In the genomic region with DNA sequence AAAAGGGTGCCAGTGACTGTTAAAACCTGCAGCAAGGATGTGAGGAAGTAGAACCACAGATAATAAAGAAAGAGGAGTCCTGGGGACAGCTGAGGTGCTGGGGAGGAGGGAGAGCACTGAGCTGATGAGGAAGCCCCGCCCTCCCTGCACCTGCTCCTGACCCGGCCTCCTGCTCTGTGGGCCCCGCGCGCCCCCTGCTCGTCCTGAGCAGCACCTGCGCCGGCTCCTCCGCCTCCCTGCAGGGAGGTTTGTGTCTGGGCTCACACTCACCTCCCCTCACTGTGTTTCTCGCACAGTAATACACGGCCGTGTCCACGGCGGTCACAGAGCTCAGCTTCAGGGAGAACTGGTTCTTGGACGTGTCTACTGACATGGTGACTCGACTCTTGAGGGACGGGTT, we compare ENCODE assay signal across 7 cellular contexts.
DNase-seq lines count a peak whose midpoint lies in the region; ATAC-seq and TF ChIP-seq lines count a peak whose summit lies in the region.
"Not testable (repeated sequence)": the region's sequence is repeated elsewhere in the genome, so short reads cannot be mapped to it uniquely, and the experiment has no call there.

No MANE protein-coding gene starts in this region.

- ATAC-seq in DND-41 (ENCODE audit: insufficient read depth, low read depth) = peak; percentile 27; the same call in 2 of the 3 replicates
- ATAC-seq in activated CD4-positive, alpha-beta T cell treated with anti-CD3 and anti-CD28 coated beads for 36 hours = not testable (repeated sequence)

- not testable (repeated sequence) for H3K36me3 Mint-ChIP-seq in activated CD4-positive, alpha-beta T cell treated with anti-CD3 and anti-CD28 coated beads for 36 hours (ENCODE audit: low read depth); MCF 10A (ENCODE audit: insufficient read depth, unreplicated experiment)

- not testable (repeated sequence) for BruUV-seq in MCF 10A (replicated peaks; lab: Mats Ljungman, UMichigan)

- intact Hi-C loops in activated CD4-positive, alpha-beta T cell treated with anti-CD3 and anti-CD28 coated beads for 36 hours (cut with DNase I, micrococcal nuclease) = loop anchor here in 1 of 2 experiments (10.0 kb wide), 1 partner anchor 51 kb away; no protein-coding TSS in a partner anchor
- intact Hi-C loops in MCF 10A (cut with micrococcal nuclease) = loop anchor here (2.0 kb wide), 1 partner anchor 27 kb away; no protein-coding TSS in a partner anchor

- not testable (repeated sequence) for H2AFZ ChIP-seq in DND-41 (ENCODE audit: low read depth, low read length)

- peak overlapping the region; percentile 35 for H3K9ac ChIP-seq in DND-41 (ENCODE audit: low read depth, low read length)

- H3K4me3 Mint-ChIP-seq in activated CD4-positive, alpha-beta T cell treated with anti-CD3 and anti-CD28 coated beads for 36 hours; MCF 10A (ENCODE audit: unreplicated experiment): not testable (repeated sequence)

- POLR2A ChIA-PET in activated CD4-positive, alpha-beta T cell treated with anti-CD3 and anti-CD28 coated beads for 36 hours (lab: Charles Lee); MCF 10A (lab: Yijun Ruan, JAX): not testable (repeated sequence)

- not testable (repeated sequence) for H4K20me1 ChIP-seq in DND-41 (ENCODE audit: insufficient read depth, low read length)

- H3K27me3 ChIP-seq in DND-41 (ENCODE audit: insufficient read depth, low read length, poor library complexity) = not testable (repeated sequence)

- H3K4me1 Mint-ChIP-seq in activated CD4-positive, alpha-beta T cell treated with anti-CD3 and anti-CD28 coated beads for 36 hours; MCF 10A (ENCODE audit: insufficient read depth, unreplicated experiment): not testable (repeated sequence)

- H3K27ac ChIP-seq in DND-41 (ENCODE audit: low read length) = peak overlapping the region; percentile 78
- H3K27ac ChIP-seq in KOPT-K1 (ENCODE audit: low read depth, low read length, poor library complexity, severe bottlenecking) = peak overlapping the region; percentile 5

- H3K27ac Mint-ChIP-seq in activated CD4-positive, alpha-beta T cell treated with anti-CD3 and anti-CD28 coated beads for 36 hours; MCF 10A (ENCODE audit: low read depth, unreplicated experiment): not testable (repeated sequence)

- CTCF ChIA-PET in activated CD4-positive, alpha-beta T cell treated with anti-CD3 and anti-CD28 coated beads for 36 hours (lab: Charles Lee) = interaction anchor here (1.0 kb wide), 1 partner anchor 49 kb away, joined by 3 read pairs; no protein-coding TSS in a partner anchor
- CTCF ChIA-PET in MCF 10A (lab: Yijun Ruan, JAX) = interaction anchor here (0.7 kb wide), 1 partner anchor 11 kb away, joined by 5 read pairs; no protein-coding TSS in a partner anchor

- DNase-seq in DND-41 = peak; percentile 76
- peak; percentile 67 for DNase-seq in activated CD4-positive, alpha-beta T cell treated with anti-CD3 and anti-CD28 coated beads for 36 hours
- peak; percentile 24 for DNase-seq in activated T-cell treated with anti-CD3 and anti-CD28 coated beads for 1 hour (ENCODE audit: low read depth)
- peak; percentile 28 for DNase-seq in MCF 10A (ENCODE audit: unreplicated experiment)
- DNase-seq in stimulated activated CD4-positive, alpha-beta T cell treated with anti-CD3 and anti-CD28 coated beads, Interleukin-1b, Interleukin-23, amount 100 ng/mL, for 4 hours (ENCODE audit: low read depth in 2 of 2) = peak; percentile 17 to 24
- DNase-seq in stimulated activated CD8-positive, alpha-beta memory T cell treated with anti-CD3 and anti-CD28 coated beads, Interleukin-4, amount 100 ng/mL, for 48 hours = peak; percentile 47

- peak overlapping the region; percentile 20 for H3K4me2 ChIP-seq in DND-41 (ENCODE audit: insufficient read depth, low read length)

- H3K36me3 ChIP-seq in DND-41 (ENCODE audit: insufficient read depth, low read length); KOPT-K1 (ENCODE audit: insufficient read depth, low read length): not testable (repeated sequence)

- peak; percentile 31 for TF ChIP-seq CTCF in DND-41 (IDR thresholded peaks at IDR 0.05; ENCODE audit: borderline replicate concordance, extremely low read depth, low read length, poor library complexity, severe bottlenecking)
- peak; percentile 16 for TF ChIP-seq CTCF in MCF 10A (IDR thresholded peaks at IDR 0.05; ENCODE audit: unreplicated experiment)

- H3K27me3 Mint-ChIP-seq in activated CD4-positive, alpha-beta T cell treated with anti-CD3 and anti-CD28 coated beads for 36 hours = not testable (repeated sequence)
- H3K27me3 Mint-ChIP-seq in MCF 10A (ENCODE audit: insufficient read depth, unreplicated experiment) = peaks cover 55% of the 10 kb centered on the region

- H3K4me1 ChIP-seq in DND-41 (ENCODE audit: insufficient read depth, low read length) = peaks cover 47% of the 10 kb centered on the region

- H3K9me3 Mint-ChIP-seq in activated CD4-positive, alpha-beta T cell treated with anti-CD3 and anti-CD28 coated beads for 36 hours (ENCODE audit: low read depth); MCF 10A (ENCODE audit: unreplicated experiment): not testable (repeated sequence)

- H3K79me2 ChIP-seq in DND-41 (ENCODE audit: insufficient read depth, low read length) = not testable (repeated sequence)

- H3K9me3 ChIP-seq in DND-41 (ENCODE audit: insufficient read depth, low read length, severe bottlenecking); KOPT-K1 (ENCODE audit: insufficient read depth, low read length, poor library complexity, severe bottlenecking): not testable (repeated sequence)

- not testable (repeated sequence) for H3K4me3 ChIP-seq in DND-41 (ENCODE audit: low read depth in 1 of 2, low read length in 2 of 2)

Comparison
In these comparisons a context has a peak if more than half of its experiments do, and no peak if none do; other contexts are left out.
1. DNase-seq: peak in every context shown above with its lines; median percentile 76 in DND-41; 67 in activated CD4-positive, alpha-beta T cell treated with anti-CD3 and anti-CD28 coated beads for 36 hours; 47 in stimulated activated CD8-positive, alpha-beta memory T cell treated with anti-CD3 and anti-CD28 coated beads, Interleukin-4, amount 100 ng/mL, for 48 hours; 28 in MCF 10A; 24 in activated T-cell treated with anti-CD3 and anti-CD28 coated beads for 1 hour; 20 in stimulated activated CD4-positive, alpha-beta T cell treated with anti-CD3 and anti-CD28 coated beads, Interleukin-1b, Interleukin-23, amount 100 ng/mL, for 4 hours.